In the genomic region with DNA sequence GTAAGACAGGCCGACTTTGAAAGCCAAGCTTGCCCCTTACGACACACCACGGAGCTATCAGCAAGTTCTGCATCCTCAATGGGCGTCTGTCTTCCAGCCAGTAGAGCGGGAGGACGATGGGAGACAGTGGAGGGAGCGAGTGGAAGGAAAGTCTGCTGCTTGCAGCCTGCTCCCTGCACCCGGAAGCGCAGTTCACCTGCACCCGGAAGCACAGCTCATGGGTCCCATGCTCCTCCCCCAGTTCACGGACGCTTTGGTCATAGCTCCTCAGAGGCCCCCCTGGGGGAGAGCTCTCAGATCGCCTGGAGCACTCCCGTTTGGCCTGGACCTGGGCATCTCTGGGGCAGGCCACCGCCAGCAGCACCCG, we compare ENCODE assay signal across 9 cellular contexts. TPM values are rescaled to one million over a fixed set of nuclear protein-coding genes. Genes with fewer than 3 reads are reported as not detected.
DNase-seq lines count a peak whose midpoint lies in the region; ATAC-seq and TF ChIP-seq lines count a peak whose summit lies in the region.
"Had no signal": no experiment of that assay in that cellular context is flagged by ENCODE, and none has a peak within 500 bp of the region (broad histone marks: within the 10 kb centered on the region; RNA-seq: fewer than 3 reads in every experiment).

No MANE protein-coding gene starts in this region.

- H3K4me1 ChIP-seq in Panc1 (ENCODE audit: control insufficient read depth, insufficient read depth, low read length) (peaks cover 8% of the 10 kb centered on the region), esophagus (ENCODE audit: control insufficient read depth in 2 of 2, insufficient read depth in 2 of 2, low read length in 1 of 2) (peaks cover 7 to 32% of the 10 kb centered on the region in 2 donors), psoas muscle (peaks cover 3% of the 10 kb centered on the region)

- H3K36me3 ChIP-seq in Panc1 (ENCODE audit: control insufficient read depth, insufficient read depth, low read length) (no peaks in the 10 kb centered on the region), esophagus (ENCODE audit: control insufficient read depth in 2 of 2, insufficient read depth in 2 of 2, low read length in 1 of 2) (no peaks in the 10 kb centered on the region), psoas muscle (ENCODE audit: insufficient read depth in 1 of 2, low read depth in 1 of 2) (no peaks in the 10 kb centered on the region)

- no TSS peak for BruUV-seq in Panc1 (replicated peaks; lab: Mats Ljungman, UMichigan)

- TF ChIP-seq CTCF in Panc1 (IDR thresholded peaks at IDR 0.05) (peak; percentile 68), psoas muscle (IDR thresholded peaks at IDR 0.05) (peak; percentile 10), GM20000 (IDR thresholded peaks at IDR 0.05; ENCODE audit: extremely low read depth, missing control alignments) (no peak)

- CTCF ChIA-PET in Panc1 (lab: Charles Lee), result interaction anchor here (0.6 to 1.0 kb wide), 2 partner anchors 113 to 156 kb away, joined by 3 read pairs; no protein-coding TSS in a partner anchor

- H3K27me3 ChIP-seq in Panc1 (ENCODE audit: control insufficient read depth, insufficient read depth, low read length) (no peaks in the 10 kb centered on the region), esophagus (ENCODE audit: control insufficient read depth in 1 of 2, insufficient read depth in 2 of 2, low read length in 2 of 2) (no peaks in the 10 kb centered on the region), psoas muscle (ENCODE audit: insufficient read depth in 3 of 3, low read length in 2 of 3) (no peaks in the 10 kb centered on the region)

- DNase-seq in COLO668 (lab: John Stamatoyannopoulos, UW; ENCODE audit: unreplicated experiment) (peak; percentile 33), Panc1 (ENCODE audit: low read depth, low spot score) (no peak), psoas muscle (peak in 1 of 2 donors; percentile 51), GM20000 (ENCODE audit: low spot score) (no peak), putamen (ENCODE audit: low spot score) (no peak)
- DNase-seq in activated CD8-positive, alpha-beta memory T cell treated with anti-CD3 and anti-CD28 coated beads, Interleukin-2, amount 50 U/mL, for 4 hours, result no peak

- H3K4me3 ChIP-seq in Panc1 (ENCODE audit: low read depth in 2 of 2, low read length in 2 of 2) (no peak overlapping the region), esophagus (ENCODE audit: low read depth in 1 of 2, low read length in 2 of 2) (no peak overlapping the region), psoas muscle (no peak overlapping the region)

- POLR2A ChIA-PET in Panc1 (lab: Charles Lee), result no interaction called here

- intact Hi-C loops in Panc1 (cut with micrococcal nuclease; ENCODE audit: unreplicated experiment) (loop anchor here (5.0 kb wide), 1 partner anchor 112 kb away; no protein-coding TSS in a partner anchor), psoas muscle (cut with DNase I) (loop anchor here in 1 of 2 donors (5.0 kb wide), 2 partner anchors 112 to 287 kb away; no protein-coding TSS in a partner anchor)

- ATAC-seq in Panc1, result peak; percentile 57; the same call in 1 of the 2 replicates
- peak; percentile 4 to 25 (median 10) for ATAC-seq in psoas muscle
- ATAC-seq in GM21825 (IDR thresholded peaks at IDR 0.05; ENCODE audit: unreplicated experiment), result no peak

- H3K27ac ChIP-seq in Panc1 (ENCODE audit: low read length), result no peak overlapping the region; the same call in 1 of the 2 replicates
- H3K27ac ChIP-seq in esophagus (ENCODE audit: low read depth in 2 of 2, low read length in 1 of 2), result peak overlapping the region; percentile 87 to 88
- no peak overlapping the region for H3K27ac ChIP-seq in psoas muscle

- WGBS in esophagus, 2 donors, result 33 to 40% methylated on average over 16 of the region's 16 CpGs
- WGBS in psoas muscle, 3 donors, result 61 to 64% (median 61%) methylated on average over 16 of the region's 16 CpGs

- no peaks in the 10 kb centered on the region for H3K9me3 ChIP-seq in Panc1 (ENCODE audit: control insufficient read depth, insufficient read depth, low read depth, low read length)
- H3K9me3 ChIP-seq in esophagus (ENCODE audit: control insufficient read depth in 2 of 2, insufficient read depth in 1 of 2, low read depth in 1 of 2, low read length in 1 of 2), result no peaks in the 10 kb centered on the region
- no peaks in the 10 kb centered on the region for H3K9me3 ChIP-seq in psoas muscle

- in situ Hi-C loops in Panc1 (cut with HindIII; ENCODE audit: low pct_unique_long_range_greater_than_20kb, low sequenced_read_pairs), result no loop called here

RNA-seq across cellular contexts. Expression of gene FBLN1, which starts 51.3 kb away (rescaled TPM):
- total RNA-seq in Panc1 (2021; ENCODE audit: unreplicated experiment) (143 TPM), psoas muscle (10 to 100 TPM; 19.3 to 95.7 (median 29.3) TPM)
- polyA plus RNA-seq in Panc1 (2012; ENCODE audit: insufficient read length), result 196 TPM
- polyA plus RNA-seq in esophagus (10 to 100 TPM; 18.8 to 50.3 TPM), psoas muscle (10 to 100 TPM; 10.5 to 14.0 (median 12.0) TPM)
- total RNA-seq: CD4-positive, alpha-beta memory T cell had no signal
- polyA plus RNA-seq: CD4-positive, alpha-beta memory T cell had no signal

Comparison
In these comparisons a context has a peak if more than half of its experiments do, and no peak if none do; other contexts are left out.
1. H3K27ac ChIP-seq: peak in esophagus (2 of 2); none in Panc1 (single experiment) and psoas muscle (single experiment).